1 cellular context compared by ENCODE assay signal in the genomic region with DNA sequence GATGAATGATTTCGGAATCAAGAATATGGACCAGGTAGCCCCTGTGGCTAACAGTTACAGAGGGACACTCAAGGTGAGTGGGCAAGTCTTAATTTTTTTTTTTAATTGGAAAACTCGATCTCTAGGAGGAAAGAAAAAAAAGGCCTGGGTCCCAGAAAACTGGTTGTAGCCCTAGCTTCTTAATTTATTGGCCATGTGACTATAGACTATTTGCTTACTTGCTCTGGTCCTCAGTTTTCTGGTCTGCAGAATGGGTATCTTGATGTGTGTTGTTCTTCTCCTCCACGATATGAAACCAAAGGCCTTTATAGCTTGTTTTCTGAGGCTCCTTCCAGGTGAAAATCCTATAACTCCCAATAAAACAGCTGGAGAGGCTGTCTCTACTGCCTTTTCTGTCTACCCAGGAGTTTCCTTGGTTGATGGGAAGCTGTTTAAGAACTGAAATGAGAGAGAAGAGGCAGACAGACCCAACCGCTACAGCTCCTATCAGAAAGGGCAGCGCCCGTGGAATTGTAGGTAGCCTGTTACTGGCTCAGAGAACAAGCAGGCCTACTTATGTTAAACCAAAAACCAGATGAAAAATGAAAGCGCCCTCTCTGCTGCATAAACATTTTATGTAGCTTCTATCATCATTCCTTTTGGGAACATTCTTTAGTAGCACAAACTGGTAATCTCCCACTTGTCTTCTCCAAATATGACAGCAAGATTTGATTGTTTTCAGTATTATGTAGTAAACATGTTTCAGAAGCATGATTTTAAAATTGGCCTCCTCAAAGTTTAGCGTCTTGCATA.
TF ChIP-seq lines count a peak whose summit lies in the region.

No MANE protein-coding gene starts in this region.

TF ChIP-seq in WTC11, 78 proteins besides CTCF, POLR2A, EP300 and RAD21 (continued from another document):
- TF ChIP-seq, protein P1, sequence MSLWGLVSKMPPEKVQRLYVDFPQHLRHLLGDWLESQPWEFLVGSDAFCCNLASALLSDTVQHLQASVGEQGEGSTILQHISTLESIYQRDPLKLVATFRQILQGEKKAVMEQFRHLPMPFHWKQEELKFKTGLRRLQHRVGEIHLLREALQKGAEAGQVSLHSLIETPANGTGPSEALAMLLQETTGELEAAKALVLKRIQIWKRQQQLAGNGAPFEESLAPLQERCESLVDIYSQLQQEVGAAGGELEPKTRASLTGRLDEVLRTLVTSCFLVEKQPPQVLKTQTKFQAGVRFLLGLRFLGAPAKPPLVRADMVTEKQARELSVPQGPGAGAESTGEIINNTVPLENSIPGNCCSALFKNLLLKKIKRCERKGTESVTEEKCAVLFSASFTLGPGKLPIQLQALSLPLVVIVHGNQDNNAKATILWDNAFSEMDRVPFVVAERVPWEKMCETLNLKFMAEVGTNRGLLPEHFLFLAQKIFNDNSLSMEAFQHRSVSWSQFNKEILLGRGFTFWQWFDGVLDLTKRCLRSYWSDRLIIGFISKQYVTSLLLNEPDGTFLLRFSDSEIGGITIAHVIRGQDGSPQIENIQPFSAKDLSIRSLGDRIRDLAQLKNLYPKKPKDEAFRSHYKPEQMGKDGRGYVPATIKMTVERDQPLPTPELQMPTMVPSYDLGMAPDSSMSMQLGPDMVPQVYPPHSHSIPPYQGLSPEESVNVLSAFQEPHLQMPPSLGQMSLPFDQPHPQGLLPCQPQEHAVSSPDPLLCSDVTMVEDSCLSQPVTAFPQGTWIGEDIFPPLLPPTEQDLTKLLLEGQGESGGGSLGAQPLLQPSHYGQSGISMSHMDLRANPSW (CRISPR knock-in tag; conservative IDR thresholded peaks at IDR 0.05; ENCODE audit: low read depth) = no peak
- TF ChIP-seq NFYB (CRISPR knock-in tag; conservative IDR thresholded peaks at IDR 0.05; ENCODE audit: low read depth) (no peak), EMX1 (CRISPR knock-in tag; IDR thresholded peaks at IDR 0.05) (no peak), ELF4 (CRISPR knock-in tag; IDR thresholded peaks at IDR 0.05; ENCODE audit: low read depth) (no peak), ETV6 (CRISPR knock-in tag; IDR thresholded peaks at IDR 0.05) (no peak), ZNF263 (CRISPR knock-in tag; IDR thresholded peaks at IDR 0.05; ENCODE audit: low read depth) (no peak)
- TF ChIP-seq, protein P2, sequence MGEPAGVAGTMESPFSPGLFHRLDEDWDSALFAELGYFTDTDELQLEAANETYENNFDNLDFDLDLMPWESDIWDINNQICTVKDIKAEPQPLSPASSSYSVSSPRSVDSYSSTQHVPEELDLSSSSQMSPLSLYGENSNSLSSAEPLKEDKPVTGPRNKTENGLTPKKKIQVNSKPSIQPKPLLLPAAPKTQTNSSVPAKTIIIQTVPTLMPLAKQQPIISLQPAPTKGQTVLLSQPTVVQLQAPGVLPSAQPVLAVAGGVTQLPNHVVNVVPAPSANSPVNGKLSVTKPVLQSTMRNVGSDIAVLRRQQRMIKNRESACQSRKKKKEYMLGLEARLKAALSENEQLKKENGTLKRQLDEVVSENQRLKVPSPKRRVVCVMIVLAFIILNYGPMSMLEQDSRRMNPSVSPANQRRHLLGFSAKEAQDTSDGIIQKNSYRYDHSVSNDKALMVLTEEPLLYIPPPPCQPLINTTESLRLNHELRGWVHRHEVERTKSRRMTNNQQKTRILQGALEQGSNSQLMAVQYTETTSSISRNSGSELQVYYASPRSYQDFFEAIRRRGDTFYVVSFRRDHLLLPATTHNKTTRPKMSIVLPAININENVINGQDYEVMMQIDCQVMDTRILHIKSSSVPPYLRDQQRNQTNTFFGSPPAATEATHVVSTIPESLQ (CRISPR knock-in tag; IDR thresholded peaks at IDR 0.05) = no peak
- TF ChIP-seq, protein P3, sequence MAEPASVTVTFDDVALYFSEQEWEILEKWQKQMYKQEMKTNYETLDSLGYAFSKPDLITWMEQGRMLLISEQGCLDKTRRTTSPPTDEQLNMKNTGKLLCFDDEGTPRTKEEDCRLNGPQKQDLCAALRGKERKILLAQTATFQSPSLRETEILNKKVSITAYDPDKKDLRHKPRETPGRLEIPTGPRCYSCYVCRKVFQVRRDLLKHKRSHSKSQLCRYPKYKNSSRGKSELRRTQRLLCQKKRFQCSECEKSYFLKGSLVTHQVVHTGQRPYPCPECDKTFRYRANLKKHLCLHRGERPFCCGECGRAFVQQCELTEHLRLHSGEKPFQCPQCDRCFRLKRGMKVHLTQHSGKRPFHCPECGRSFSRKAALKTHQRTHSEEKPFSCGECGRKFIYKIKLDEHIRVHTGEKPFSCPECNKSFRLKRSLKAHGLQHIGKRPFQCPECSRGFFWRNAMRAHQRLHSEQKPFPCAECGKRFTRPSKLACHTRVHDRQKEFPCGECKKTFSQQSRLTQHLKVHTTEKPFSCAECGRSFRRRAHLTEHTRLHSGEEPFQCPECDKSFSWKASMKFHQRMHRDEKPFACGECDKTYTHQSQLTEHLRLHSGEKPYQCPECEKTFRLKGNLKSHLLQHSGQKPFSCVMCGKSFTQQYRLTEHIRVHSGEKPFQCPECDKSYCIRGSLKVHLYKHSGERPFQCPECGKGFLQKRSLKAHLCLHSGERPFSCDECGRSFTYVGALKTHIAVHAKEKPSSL (CRISPR knock-in tag; conservative IDR thresholded peaks at IDR 0.05) = no peak
